1 cellular context compared by ENCODE assay signal in genomic region chr9:92493741-92494387, GRCh38.
TF ChIP-seq lines count a peak whose summit lies in the region.

No MANE protein-coding gene starts in this region.

TF ChIP-seq in IMR-90, 13 proteins besides CTCF, POLR2A, EP300 and RAD21:
- TF ChIP-seq MAFK (IDR thresholded peaks at IDR 0.05; ENCODE audit: low read depth, low read length) (peak; percentile 42; the same call in 1 of the 2 replicates), FOS (IDR thresholded peaks at IDR 0.05; ENCODE audit: low read depth, low read length) (no peak), CEBPB (IDR thresholded peaks at IDR 0.05; ENCODE audit: low read depth, low read length) (no peak)
- TF ChIP-seq, protein P1, sequence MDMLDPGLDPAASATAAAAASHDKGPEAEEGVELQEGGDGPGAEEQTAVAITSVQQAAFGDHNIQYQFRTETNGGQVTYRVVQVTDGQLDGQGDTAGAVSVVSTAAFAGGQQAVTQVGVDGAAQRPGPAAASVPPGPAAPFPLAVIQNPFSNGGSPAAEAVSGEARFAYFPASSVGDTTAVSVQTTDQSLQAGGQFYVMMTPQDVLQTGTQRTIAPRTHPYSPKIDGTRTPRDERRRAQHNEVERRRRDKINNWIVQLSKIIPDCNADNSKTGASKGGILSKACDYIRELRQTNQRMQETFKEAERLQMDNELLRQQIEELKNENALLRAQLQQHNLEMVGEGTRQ (IDR thresholded peaks at IDR 0.05; ENCODE audit: low read depth, low read length): no peak
